ENCODE assay signal across 18 cellular contexts in genomic region chr2:128258218-128258617, GRCh38.
"Had no signal": no experiment of that assay in that cellular context is flagged by ENCODE, and none has a peak within 500 bp of the region (broad histone marks: within the 10 kb centered on the region; RNA-seq: fewer than 3 reads in every experiment).

No MANE protein-coding gene starts in this region.

- H3K27me3 ChIP-seq: foreskin keratinocyte, left lung, sigmoid colon, testis, tibial nerve had no signal

- H3K27ac ChIP-seq: foreskin keratinocyte, left lung, lower lobe of right lung, sigmoid colon, skin epidermis, testis, tibial nerve had no signal

- H3K9me3 Mint-ChIP-seq: memory B cell; stimulated activated naive CD8-positive, alpha-beta T cell treated with anti-CD3 and anti-CD28 coated beads, Interleukin-15, amount 100 ng/mL, for 72 hours had no signal

- H3K4me1 Mint-ChIP-seq: memory B cell; naive B cell; nephron; stimulated activated naive CD8-positive, alpha-beta T cell treated with anti-CD3 and anti-CD28 coated beads, Interleukin-15, amount 100 ng/mL, for 72 hours had no signal

- H3K36me3 ChIP-seq: left lung, lower lobe of right lung, sigmoid colon, tibial nerve had no signal

- H3K27me3 Mint-ChIP-seq: memory B cell; naive B cell; stimulated activated naive B cell treated with anti-CD40 and anti-IgM and Interleukin-4, amounts not matched to agents 10 μg/mL and 1 μg/mL and 100 μg/mL, for 72 hours had no signal

- DNase-seq: cerebellar nuclear complex; dermis blood vessel endothelial cell; erythroblast; foreskin keratinocyte; hippocampal formation; left lung; lower lobe of right lung; naive B cell; sigmoid colon; stimulated activated CD4-positive, alpha-beta T cell treated with anti-CD3 and anti-CD28 coated beads, Interleukin-2, amount 100 ng/mL, for 24 hours; stimulated activated CD4-positive, alpha-beta T cell treated with anti-CD3 and anti-CD28 coated beads, Interleukin-4, amount 100 ng/mL, for 4 hours; stimulated activated naive B cell treated with anti-CD40 and anti-IgM and Interleukin-4, amounts not matched to agents 10 μg/mL and 1 μg/mL and 100 μg/mL, for 72 hours; stimulated activated naive CD8-positive, alpha-beta T cell treated with anti-CD3 and anti-CD28 coated beads, Interleukin-15, amount 100 ng/mL, for 72 hours; testis had no signal

- ATAC-seq: foreskin keratinocyte; left lung; lower lobe of right lung; stimulated activated naive B cell treated with anti-CD40 and anti-IgM and Interleukin-4, amounts not matched to agents 10 μg/mL and 1 μg/mL and 100 μg/mL, for 72 hours; stimulated activated naive CD8-positive, alpha-beta T cell treated with anti-CD3 and anti-CD28 coated beads, Interleukin-15, amount 100 ng/mL, for 72 hours had no signal

- H3K36me3 Mint-ChIP-seq: memory B cell had no signal

- H3K27ac Mint-ChIP-seq: memory B cell; naive B cell; nephron; stimulated activated naive B cell treated with anti-CD40 and anti-IgM and Interleukin-4, amounts not matched to agents 10 μg/mL and 1 μg/mL and 100 μg/mL, for 72 hours had no signal

- H3K4me1 ChIP-seq: foreskin keratinocyte, left lung, lower lobe of right lung had no signal

- H3K9me3 ChIP-seq: left lung, lower lobe of right lung, sigmoid colon, testis, tibial nerve had no signal

- H3K4me3 Mint-ChIP-seq: memory B cell; naive B cell; nephron; stimulated activated naive B cell treated with anti-CD40 and anti-IgM and Interleukin-4, amounts not matched to agents 10 μg/mL and 1 μg/mL and 100 μg/mL, for 72 hours; stimulated activated naive CD8-positive, alpha-beta T cell treated with anti-CD3 and anti-CD28 coated beads, Interleukin-15, amount 100 ng/mL, for 72 hours had no signal

- H3K4me3 ChIP-seq: left lung, lower lobe of right lung, sigmoid colon, skin epidermis, testis, tibial nerve had no signal
